Comparison of ENCODE assay signal across 23 cellular contexts in the genomic region with DNA sequence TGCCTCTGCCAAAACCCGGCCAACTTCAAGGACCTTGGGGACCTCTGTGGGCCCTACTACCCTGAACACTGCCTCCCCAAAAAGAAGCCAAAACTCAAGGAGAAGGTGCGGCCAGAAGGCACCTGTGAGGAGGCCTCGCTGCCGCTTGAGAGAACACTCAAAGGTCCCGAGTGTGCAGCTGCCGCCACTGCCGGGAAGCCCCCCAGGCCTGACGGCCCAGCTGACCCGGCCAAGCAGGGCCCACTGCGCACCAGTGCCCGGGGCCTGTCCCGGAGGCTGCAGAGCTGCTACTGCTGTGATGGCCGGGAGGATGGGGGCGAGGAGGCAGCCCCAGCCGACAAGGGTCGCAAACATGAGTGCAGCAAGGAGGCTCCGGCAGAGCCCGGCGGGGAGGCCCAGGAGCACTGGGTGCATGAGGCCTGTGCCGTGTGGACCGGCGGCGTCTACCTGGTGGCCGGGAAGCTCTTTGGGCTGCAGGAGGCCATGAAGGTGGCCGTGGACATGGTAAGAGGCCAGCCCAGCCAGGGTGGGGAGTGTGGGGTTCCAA. TPM values are rescaled to one million over a fixed set of nuclear protein-coding genes. Genes with fewer than 3 reads are reported as not detected.
A peak's percentile ranks its signal among the peaks of the same experiment; 100 is the strongest.
DNase-seq lines count a peak whose midpoint lies in the region; ATAC-seq, FAIRE-seq and TF ChIP-seq lines count a peak whose summit lies in the region.
"Had no signal": no experiment of that assay in that cellular context is flagged by ENCODE, and none has a peak within 500 bp of the region (broad histone marks: within the 10 kb centered on the region; RNA-seq: fewer than 3 reads in every experiment).

No MANE protein-coding gene starts in this region.

- H3K4me1 ChIP-seq in K562 (replicated peaks in 1 of 2; ENCODE audit: control insufficient read depth in 2 of 2, insufficient read depth in 2 of 2, low read length in 2 of 2) (peaks cover 0 to 32% of the 10 kb centered on the region in 2 experiments; a peak in 2 of 5 replicates), trophoblast cell (ENCODE audit: control insufficient read depth in 1 of 2, insufficient read depth in 2 of 2, low read length in 2 of 2) (peaks cover 0 to 1% of the 10 kb centered on the region in 2 experiments), osteoblast (ENCODE audit: insufficient read depth, low read length) (no peaks in the 10 kb centered on the region)

- in situ Hi-C loops in K562 (cut with MboI): no loop called here

- H3K4ac ChIP-seq in trophoblast cell (ENCODE audit: low read depth, low read length): no peak overlapping the region

- H3K27ac ChIP-seq in K562 (ENCODE audit: extremely low read depth, low read depth, low read length) (no peak overlapping the region), trophoblast cell (ENCODE audit: low read depth, low read length) (no peak overlapping the region), osteoblast (ENCODE audit: low read depth, low read length) (no peak overlapping the region)
- H3K27ac ChIP-seq: GM23248 had no signal

- no peak for TF ChIP-seq RAD21 in K562 (CRISPR knock-in tag; conservative IDR thresholded peaks at IDR 0.05 in 1 of 2, IDR thresholded peaks at IDR 0.05 in 1 of 2)

- H3K36me3 Mint-ChIP-seq in Calu3 (ENCODE audit: insufficient read depth, unreplicated experiment): peaks cover 33% of the 10 kb centered on the region
- H3K36me3 Mint-ChIP-seq: IgD-negative memory B cell had no signal

- no peak for FAIRE-seq in K562 (lab: Jason Lieb, UNC)
- FAIRE-seq: A204.1, GM12878, GM19239, H54, HTR-8/SVneo had no signal

- no peaks in the 10 kb centered on the region for H4K20me1 ChIP-seq in K562 (replicated peaks; ENCODE audit: control insufficient read depth, insufficient read depth, low read length)
- H4K20me1 ChIP-seq in osteoblast (ENCODE audit: insufficient read depth, low read length): peaks cover 34% of the 10 kb centered on the region

- H3K4me2 ChIP-seq in K562 (ENCODE audit: insufficient read depth, low read length) (no peak overlapping the region), trophoblast cell (ENCODE audit: low read length) (no peak overlapping the region), osteoblast (ENCODE audit: insufficient read depth, low read length) (no peak overlapping the region)

- H3K36me3 ChIP-seq in K562 (ENCODE audit: control insufficient read depth, insufficient read depth, low read length) (peaks cover 20% of the 10 kb centered on the region; the same call in 2 of the 3 replicates), trophoblast cell (ENCODE audit: control insufficient read depth in 1 of 2, insufficient read depth in 2 of 2, low read length in 2 of 2) (peaks cover 82 to 88% of the 10 kb centered on the region in 2 experiments), osteoblast (ENCODE audit: insufficient read depth, low read length) (peaks cover 8% of the 10 kb centered on the region)

- no peak overlapping the region for H3K23ac ChIP-seq in trophoblast cell (ENCODE audit: low read length)

- DNase-seq in stimulated activated naive CD8-positive, alpha-beta T cell treated with anti-CD3 and anti-CD28 coated beads, Interleukin-15, amount 100 ng/mL, for 72 hours: no peak
- DNase-seq in stimulated activated naive CD8-positive, alpha-beta T cell treated with anti-CD3 and anti-CD28 coated beads, Interleukin-15, Interleukin-2, amounts not matched to agents 100 U/mL and 50 U/mL, for 24 hours: no peak
- DNase-seq in Calu3 (no peak), K562 (ENCODE audit: extremely low read depth in 1 of 4, low spot score in 3 of 4) (no peak), trophoblast cell (no peak), GOT3 (lab: John Stamatoyannopoulos, UW) (no peak), osteoblast (ENCODE audit: insufficient read length, low spot score, missing footprints) (no peak), OCI-M1 (lab: John Stamatoyannopoulos, UW) (no peak)
- DNase-seq: AML-193; CD8-positive, alpha-beta T cell; DMS 273 treated with DMSO at 0.1 percent for 48 hours; DMS53; DND-41; EL; GM23248; HFFc6; KG1 had no signal

- H3K18ac ChIP-seq in trophoblast cell (ENCODE audit: low read length): peak overlapping the region; percentile 13

- H4K91ac ChIP-seq in trophoblast cell (ENCODE audit: low read depth, low read length): no peak overlapping the region

- intact Hi-C loops in Calu3 (cut with micrococcal nuclease; ENCODE audit: unreplicated experiment) (no loop called here), K562 (cut with micrococcal nuclease) (no loop called here)

- no peak overlapping the region for H3K4me3 Mint-ChIP-seq in stimulated activated naive CD8-positive, alpha-beta T cell treated with anti-CD3 and anti-CD28 coated beads, Interleukin-15, amount 100 ng/mL, for 72 hours
- peak overlapping the region; percentile 24 for H3K4me3 Mint-ChIP-seq in Calu3 (ENCODE audit: low read depth, unreplicated experiment)
- H3K4me3 Mint-ChIP-seq: CD8-positive, alpha-beta T cell; HFFc6; IgD-negative memory B cell had no signal

- no peaks in the 10 kb centered on the region for H3K9me3 Mint-ChIP-seq in stimulated activated naive CD8-positive, alpha-beta T cell treated with anti-CD3 and anti-CD28 coated beads, Interleukin-15, amount 100 ng/mL, for 72 hours
- H3K9me3 Mint-ChIP-seq in Calu3 (ENCODE audit: low read depth, unreplicated experiment): no peaks in the 10 kb centered on the region
- H3K9me3 Mint-ChIP-seq: CD8-positive, alpha-beta T cell; HFFc6; IgD-negative memory B cell had no signal

- no peaks in the 10 kb centered on the region for H3K27me3 Mint-ChIP-seq in stimulated activated naive CD8-positive, alpha-beta T cell treated with anti-CD3 and anti-CD28 coated beads, Interleukin-15, amount 100 ng/mL, for 72 hours
- no peaks in the 10 kb centered on the region for H3K27me3 Mint-ChIP-seq in Calu3 (ENCODE audit: unreplicated experiment)
- H3K27me3 Mint-ChIP-seq: IgD-negative memory B cell had no signal

- H3K4me3 ChIP-seq in K562 (no peak overlapping the region), trophoblast cell (ENCODE audit: low read depth, low read length) (no peak overlapping the region), osteoblast (ENCODE audit: insufficient read depth, low read length) (no peak overlapping the region)
- H3K4me3 ChIP-seq: GM12878, GM23248 had no signal

- no peak overlapping the region for H4K12ac ChIP-seq in trophoblast cell (ENCODE audit: low read depth, low read length)

- peak; percentile 3 for ATAC-seq in stimulated activated naive CD8-positive, alpha-beta T cell treated with anti-CD3 and anti-CD28 coated beads, Interleukin-15, amount 100 ng/mL, for 72 hours
- ATAC-seq in stimulated activated naive CD8-positive, alpha-beta T cell treated with anti-CD3 and anti-CD28 coated beads, Interleukin-15, Interleukin-2, amounts not matched to agents 100 U/mL and 50 U/mL, for 24 hours: no peak
- ATAC-seq in K562: no peak
- ATAC-seq: CD8-positive, alpha-beta T cell; GM12878 had no signal

- no peak overlapping the region for H3K27ac Mint-ChIP-seq in stimulated activated naive CD8-positive, alpha-beta T cell treated with anti-CD3 and anti-CD28 coated beads, Interleukin-15, amount 100 ng/mL, for 72 hours
- H3K27ac Mint-ChIP-seq in Calu3 (ENCODE audit: unreplicated experiment): no peak overlapping the region
- H3K27ac Mint-ChIP-seq: CD8-positive, alpha-beta T cell; HFFc6; IgD-negative memory B cell had no signal

- H2BK5ac ChIP-seq in trophoblast cell (ENCODE audit: low read depth, low read length, poor library complexity): no peak overlapping the region

- H3K79me1 ChIP-seq in trophoblast cell (ENCODE audit: low read length): no peaks in the 10 kb centered on the region

- no peak overlapping the region for H2BK12ac ChIP-seq in trophoblast cell (ENCODE audit: low read length)

- TF ChIP-seq CTCF in Calu3 (IDR thresholded peaks at IDR 0.05; ENCODE audit: unreplicated experiment) (no peak), K562 (IDR thresholded peaks at IDR 0.05 in 2 of 3, conservative IDR thresholded peaks at IDR 0.05 in 1 of 3; ENCODE audit: insufficient read depth in 2 of 3, low read depth in 1 of 3, low read length in 3 of 3) (no peak), osteoblast (IDR thresholded peaks at IDR 0.05; ENCODE audit: extremely low read depth, low read depth, low read length) (no peak)

- POLR2A ChIA-PET in K562 (lab: Yijun Ruan, JAX): no interaction called here

- H3K9ac ChIP-seq in K562 (ENCODE audit: insufficient read depth in 1 of 2, low read depth in 2 of 2, low read length in 2 of 2) (no peak overlapping the region; a peak in 1 of 4 replicates), trophoblast cell (ENCODE audit: low read length) (no peak overlapping the region)
- H3K9ac ChIP-seq: GM23248 had no signal

- H2AFZ ChIP-seq in K562 (ENCODE audit: low read depth, low read length) (no peak overlapping the region), trophoblast cell (ENCODE audit: insufficient read depth, low read length, poor library complexity) (no peak overlapping the region), osteoblast (ENCODE audit: low read length) (no peak overlapping the region)
- H2AFZ ChIP-seq: GM23248 had no signal

- H3K79me2 ChIP-seq in K562 (ENCODE audit: control insufficient read depth, insufficient read depth, low read length) (no peaks in the 10 kb centered on the region), trophoblast cell (ENCODE audit: control insufficient read depth, insufficient read depth, low read length, poor library complexity) (no peaks in the 10 kb centered on the region), osteoblast (ENCODE audit: insufficient read depth, low read length) (no peaks in the 10 kb centered on the region)

- no peak overlapping the region for H4K8ac ChIP-seq in trophoblast cell (ENCODE audit: low read depth, low read length)

- no peak overlapping the region for H2AK5ac ChIP-seq in trophoblast cell (ENCODE audit: low read length)

- 76% methylated on average over 19 of the region's 25 CpGs for WGBS in K562 (ENCODE audit: insufficient coverage, low coverage, missing lambda C conversion rate)
- WGBS in trophoblast cell (ENCODE audit: extremely low coverage, insufficient coverage, insufficient read length): no CpG with 5 or more reads among the region's 25 CpGs

- no peak overlapping the region for H2BK120ac ChIP-seq in trophoblast cell (ENCODE audit: insufficient read depth, low read length, poor library complexity)

- TF ChIP-seq POLR2A in K562 (conservative IDR thresholded peaks at IDR 0.05): no peak

- H3K9me1 ChIP-seq in K562 (ENCODE audit: control insufficient read depth, insufficient read depth, low read length): no peaks in the 10 kb centered on the region

- H3K27me3 ChIP-seq in K562 (ENCODE audit: control insufficient read depth in 2 of 2, insufficient read depth in 2 of 2, low read length in 2 of 2) (no peaks in the 10 kb centered on the region), trophoblast cell (ENCODE audit: insufficient read depth, low read length) (no peaks in the 10 kb centered on the region), osteoblast (ENCODE audit: insufficient read depth, low read length) (no peaks in the 10 kb centered on the region)

- H3K4me1 Mint-ChIP-seq in stimulated activated naive CD8-positive, alpha-beta T cell treated with anti-CD3 and anti-CD28 coated beads, Interleukin-15, amount 100 ng/mL, for 72 hours: peaks cover 19% of the 10 kb centered on the region
- H3K4me1 Mint-ChIP-seq in Calu3 (ENCODE audit: low read depth, unreplicated experiment): no peaks in the 10 kb centered on the region
- H3K4me1 Mint-ChIP-seq: IgD-negative memory B cell had no signal

- no peak overlapping the region for H3K14ac ChIP-seq in trophoblast cell (ENCODE audit: low read length)

- BruUV-seq in Calu3 (replicated peaks; lab: Mats Ljungman, UMichigan) (no TSS peak), K562 (replicated peaks; lab: Mats Ljungman, UMichigan) (no TSS peak)

- CTCF ChIA-PET in Calu3 (lab: Charles Lee): no interaction called here
- CTCF ChIA-PET in K562 (lab: Yijun Ruan, JAX; ENCODE audit: low intra/inter-chr PET ratio): no interaction called here

- TF ChIP-seq EP300 in K562 (IDR thresholded peaks at IDR 0.05; ENCODE audit: low read length): no peak

- H3K9me3 ChIP-seq in K562 (replicated peaks; ENCODE audit: control insufficient read depth, insufficient read depth, low read depth, low read length) (no peaks in the 10 kb centered on the region), trophoblast cell (ENCODE audit: insufficient read depth, low read depth, low read length) (peaks cover 1% of the 10 kb centered on the region), osteoblast (ENCODE audit: low read depth, low read length) (no peaks in the 10 kb centered on the region)

RNA-seq across cellular contexts. Expression of gene SREBF1, which starts 38.7 kb away (rescaled TPM):
- total RNA-seq in Calu3 (2022) (104 and 110 TPM in 2 replicates), K562 (2014; rRNA removed) (69.4 and 80.7 TPM in 2 replicates), K562 (2014; rRNA removed; fragmentation: Illumina TruSeq; extraction: Trizol) (28.6 and 31.2 TPM in 2 replicates), K562 (2015; rRNA removed; fragmentation: Illumina TruSeq; extraction: Trizol) (69.5 and 69.7 TPM in 2 replicates), K562 (2021) (134 and 169 TPM in 2 replicates), osteoblast (115 and 133 TPM in 2 replicates)
- total RNA-seq in K562 (2011; cell fraction: chromatin; rRNA removed; ENCODE audit: low replicate concordance): 392 and 1,233 TPM in 2 replicates
- 729 and 820 TPM in 2 replicates for total RNA-seq in K562 (2011; cell fraction: nucleolus; rRNA removed)
- 484 and 520 TPM in 2 replicates for total RNA-seq in K562 (2011; cell fraction: nucleoplasm; rRNA removed)
- polyA plus RNA-seq in K562 (2011; rRNA removed) (35.6 and 140 TPM in 2 replicates), K562 (2014; fragmentation: Illumina TruSeq; extraction: Trizol) (98.4 and 117 TPM in 2 replicates), K562 (2014; fragmentation: Nextera tagmentation; extraction: Ambion mirVana) (1 to 10 TPM; 1.6 to 1.7 TPM), K562 (2014; rRNA removed) (90.3 and 91.1 TPM in 2 replicates)
- 54.3 and 84.0 TPM in 2 replicates for polyA plus RNA-seq in K562 (2011; cell fraction: cytosol; rRNA removed)
- 590 and 682 TPM in 2 replicates for polyA plus RNA-seq in K562 (2011; cell fraction: nucleus; rRNA removed)
- 162 and 169 TPM in 2 replicates for polyA plus RNA-seq in K562 (2012)
- polyA minus RNA-seq in K562 (2011; rRNA and poly(A)+ RNA removed): 33.6 and 42.1 TPM in 2 replicates
- polyA minus RNA-seq in K562 (2011; cell fraction: cytosol; rRNA and poly(A)+ RNA removed): 133 and 177 TPM in 2 replicates
- polyA minus RNA-seq in K562 (2011; cell fraction: nucleus; rRNA and poly(A)+ RNA removed): 150 and 229 TPM in 2 replicates
- polyA plus RNA-seq in trophoblast cell (2013): 95.5 and 107 TPM in 2 replicates
